ENCODE assay signal across 8 cellular contexts in the genomic region with DNA sequence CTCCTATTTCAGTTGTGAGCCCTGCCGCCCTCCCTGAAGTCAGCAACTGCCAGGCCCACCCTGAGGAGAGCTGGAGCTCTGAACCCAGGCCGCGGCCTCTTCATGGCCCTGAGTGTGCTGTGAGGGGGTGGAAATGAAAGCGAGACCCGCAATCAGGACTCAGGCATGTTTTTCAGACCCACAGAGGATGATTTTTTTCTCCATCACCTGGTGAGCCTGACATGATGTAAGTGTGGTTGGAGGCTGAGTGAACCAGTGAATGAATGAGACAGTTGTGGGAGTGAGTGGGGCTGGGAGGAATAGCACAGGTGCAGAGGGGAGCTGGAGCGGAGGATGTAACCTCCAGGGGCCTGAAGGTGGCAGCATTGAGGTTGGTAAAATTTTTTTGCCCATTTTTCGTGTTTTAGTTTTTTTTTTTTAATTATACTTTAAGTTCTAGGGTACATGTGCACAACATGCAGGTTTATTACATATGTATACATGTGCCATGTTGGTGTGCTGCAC. TPM values are rescaled to one million over a fixed set of nuclear protein-coding genes. Genes with fewer than 3 reads are reported as not detected.
DNase-seq lines count a peak whose midpoint lies in the region; ATAC-seq and TF ChIP-seq lines count a peak whose summit lies in the region.

No MANE protein-coding gene starts in this region.

- TF ChIP-seq CTCF in LNCAP (IDR thresholded peaks at IDR 0.05), result peak; percentile 65

- peak overlapping the region; percentile 47 for H3K27ac Mint-ChIP-seq in activated T-cell treated with anti-CD3 and anti-CD28 coated beads, Interleukin-2, amount 50 U/mL, for 24 hours
- no peak overlapping the region for H3K27ac Mint-ChIP-seq in activated T-helper 1 cell treated with anti-CD3 and anti-CD28 coated beads, Interleukin-12 subunit alpha, Interleukin-12 subunit beta, Interleukin-2, Interleukin-4 antibody, amounts not matched to agents 30 ng/mL and 10 ng/mL and 1 ng/mL, durations not matched to agents 14 hours and 24 hours and 36 hours

- H3K9me3 Mint-ChIP-seq in activated T-cell treated with anti-CD3 and anti-CD28 coated beads, Interleukin-2, amount 50 U/mL, for 24 hours, result no peaks in the 10 kb centered on the region
- H3K9me3 Mint-ChIP-seq in activated T-helper 1 cell treated with anti-CD3 and anti-CD28 coated beads, Interleukin-12 subunit alpha, Interleukin-12 subunit beta, Interleukin-2, Interleukin-4 antibody, amounts not matched to agents 30 ng/mL and 10 ng/mL and 1 ng/mL, durations not matched to agents 14 hours and 24 hours and 36 hours, result peaks cover 12% of the 10 kb centered on the region

- peak; percentile 3 for DNase-seq in NCI-H345 (lab: John Stamatoyannopoulos, UW)
- no peak for DNase-seq in NCI-H345 treated with DMSO at 0.1 percent for 48 hours (lab: John Stamatoyannopoulos, UW; ENCODE audit: unreplicated experiment)
- peak; percentile 58 for DNase-seq in activated T-cell treated with anti-CD3 and anti-CD28 coated beads, Interleukin-2, amount 50 U/mL, for 24 hours
- DNase-seq in left kidney (ENCODE audit: low read depth, low spot score), result peak; percentile 53
- DNase-seq in activated T-helper 1 cell treated with anti-CD3 and anti-CD28 coated beads, Interleukin-12 subunit alpha, Interleukin-12 subunit beta, Interleukin-2, Interleukin-4 antibody, amounts not matched to agents 30 ng/mL and 10 ng/mL and 1 ng/mL, durations not matched to agents 14 hours and 24 hours and 36 hours (ENCODE audit: low spot score), result no peak
- no peak for DNase-seq in cerebellum (ENCODE audit: low spot score)

- peaks cover 61% of the 10 kb centered on the region for H3K27me3 Mint-ChIP-seq in activated T-cell treated with anti-CD3 and anti-CD28 coated beads, Interleukin-2, amount 50 U/mL, for 24 hours
- peaks cover 36% of the 10 kb centered on the region for H3K27me3 Mint-ChIP-seq in activated T-helper 1 cell treated with anti-CD3 and anti-CD28 coated beads, Interleukin-12 subunit alpha, Interleukin-12 subunit beta, Interleukin-2, Interleukin-4 antibody, amounts not matched to agents 30 ng/mL and 10 ng/mL and 1 ng/mL, durations not matched to agents 14 hours and 24 hours and 36 hours (ENCODE audit: insufficient read depth)

- no peaks in the 10 kb centered on the region for H3K36me3 Mint-ChIP-seq in activated T-cell treated with anti-CD3 and anti-CD28 coated beads, Interleukin-2, amount 50 U/mL, for 24 hours (ENCODE audit: low read depth)
- peaks cover 6% of the 10 kb centered on the region for H3K36me3 Mint-ChIP-seq in activated T-helper 1 cell treated with anti-CD3 and anti-CD28 coated beads, Interleukin-12 subunit alpha, Interleukin-12 subunit beta, Interleukin-2, Interleukin-4 antibody, amounts not matched to agents 30 ng/mL and 10 ng/mL and 1 ng/mL, durations not matched to agents 14 hours and 24 hours and 36 hours (ENCODE audit: low read depth)

- ATAC-seq in GM21576 (IDR thresholded peaks at IDR 0.05; ENCODE audit: unreplicated experiment), result no peak

- intact Hi-C loops in activated T-helper 1 cell treated with anti-CD3 and anti-CD28 coated beads, Interleukin-12 subunit alpha, Interleukin-12 subunit beta, Interleukin-2, Interleukin-4 antibody, amounts not matched to agents 30 ng/mL and 10 ng/mL and 1 ng/mL, durations not matched to agents 14 hours and 24 hours and 36 hours (cut with micrococcal nuclease), result loop anchor here (5.0 to 10.0 kb wide), 5 partner anchors 60 to 1388 kb away; a partner anchor contains a TSS

- H3K4me3 Mint-ChIP-seq in activated T-cell treated with anti-CD3 and anti-CD28 coated beads, Interleukin-2, amount 50 U/mL, for 24 hours, result no peak overlapping the region
- H3K4me3 Mint-ChIP-seq in activated T-helper 1 cell treated with anti-CD3 and anti-CD28 coated beads, Interleukin-12 subunit alpha, Interleukin-12 subunit beta, Interleukin-2, Interleukin-4 antibody, amounts not matched to agents 30 ng/mL and 10 ng/mL and 1 ng/mL, durations not matched to agents 14 hours and 24 hours and 36 hours, result no peak overlapping the region

- H3K4me1 Mint-ChIP-seq in activated T-cell treated with anti-CD3 and anti-CD28 coated beads, Interleukin-2, amount 50 U/mL, for 24 hours (ENCODE audit: low read depth), result peaks cover 50% of the 10 kb centered on the region
- H3K4me1 Mint-ChIP-seq in activated T-helper 1 cell treated with anti-CD3 and anti-CD28 coated beads, Interleukin-12 subunit alpha, Interleukin-12 subunit beta, Interleukin-2, Interleukin-4 antibody, amounts not matched to agents 30 ng/mL and 10 ng/mL and 1 ng/mL, durations not matched to agents 14 hours and 24 hours and 36 hours (ENCODE audit: low read depth), result peaks cover 42% of the 10 kb centered on the region

RNA-seq across cellular contexts. Expression of a gene that starts 18.3 kb away (rescaled TPM):
- total RNA-seq in activated T-helper 1 cell treated with anti-CD3 and anti-CD28 coated beads, Interleukin-12 subunit alpha, Interleukin-12 subunit beta, Interleukin-2, Interleukin-4 antibody, amounts not matched to agents 30 ng/mL and 10 ng/mL and 1 ng/mL, durations not matched to agents 14 hours and 24 hours and 36 hours, result not detected in 2 replicates
- not detected for total RNA-seq in cerebellum

RNA-seq across cellular contexts. Expression of a gene that starts 43.3 kb away (rescaled TPM):
- total RNA-seq in activated T-helper 1 cell treated with anti-CD3 and anti-CD28 coated beads, Interleukin-12 subunit alpha, Interleukin-12 subunit beta, Interleukin-2, Interleukin-4 antibody, amounts not matched to agents 30 ng/mL and 10 ng/mL and 1 ng/mL, durations not matched to agents 14 hours and 24 hours and 36 hours, result 0.91 and 0.99 TPM in 2 replicates
- total RNA-seq in cerebellum, result 0.82 TPM

Comparison
In these comparisons a context has a peak if more than half of its experiments do, and no peak if none do; other contexts are left out.
1. DNase-seq: peak in NCI-H345 (single experiment), activated T-cell treated with anti-CD3 and anti-CD28 coated beads, Interleukin-2, amount 50 U/mL, for 24 hours (single experiment) and left kidney (single experiment); none in NCI-H345 treated with DMSO at 0.1 percent for 48 hours (single experiment), activated T-helper 1 cell treated with anti-CD3 and anti-CD28 coated beads, Interleukin-12 subunit alpha, Interleukin-12 subunit beta, Interleukin-2, Interleukin-4 antibody, amounts not matched to agents 30 ng/mL and 10 ng/mL and 1 ng/mL, durations not matched to agents 14 hours and 24 hours and 36 hours (single experiment) and cerebellum (single experiment).